1 cellular context compared by ENCODE assay signal in the genomic region with DNA sequence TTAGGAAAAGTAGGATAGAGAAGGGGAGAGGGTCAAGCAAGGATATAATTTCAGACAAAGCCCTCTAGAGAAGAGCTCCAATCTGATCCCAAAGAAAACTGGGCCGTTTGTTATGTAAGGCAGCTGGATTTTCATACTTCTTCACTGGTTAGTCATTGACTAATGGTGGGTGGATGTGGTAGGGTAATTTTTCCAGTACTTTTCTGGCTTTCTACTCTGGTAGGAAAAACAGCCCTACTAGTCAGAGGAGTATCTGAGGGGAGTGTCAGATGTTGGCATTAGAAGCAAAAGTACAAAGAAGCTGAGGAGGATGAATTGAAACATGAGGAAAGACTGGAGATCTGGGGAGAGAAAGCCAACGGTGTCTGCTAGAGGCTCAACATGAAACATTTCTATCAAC.
TF ChIP-seq lines count a peak whose summit lies in the region.

No MANE protein-coding gene starts in this region.

TF ChIP-seq in HCT116, 20 proteins besides CTCF, POLR2A, EP300 and RAD21 (continued from another document):
- TF ChIP-seq, protein P1, sequence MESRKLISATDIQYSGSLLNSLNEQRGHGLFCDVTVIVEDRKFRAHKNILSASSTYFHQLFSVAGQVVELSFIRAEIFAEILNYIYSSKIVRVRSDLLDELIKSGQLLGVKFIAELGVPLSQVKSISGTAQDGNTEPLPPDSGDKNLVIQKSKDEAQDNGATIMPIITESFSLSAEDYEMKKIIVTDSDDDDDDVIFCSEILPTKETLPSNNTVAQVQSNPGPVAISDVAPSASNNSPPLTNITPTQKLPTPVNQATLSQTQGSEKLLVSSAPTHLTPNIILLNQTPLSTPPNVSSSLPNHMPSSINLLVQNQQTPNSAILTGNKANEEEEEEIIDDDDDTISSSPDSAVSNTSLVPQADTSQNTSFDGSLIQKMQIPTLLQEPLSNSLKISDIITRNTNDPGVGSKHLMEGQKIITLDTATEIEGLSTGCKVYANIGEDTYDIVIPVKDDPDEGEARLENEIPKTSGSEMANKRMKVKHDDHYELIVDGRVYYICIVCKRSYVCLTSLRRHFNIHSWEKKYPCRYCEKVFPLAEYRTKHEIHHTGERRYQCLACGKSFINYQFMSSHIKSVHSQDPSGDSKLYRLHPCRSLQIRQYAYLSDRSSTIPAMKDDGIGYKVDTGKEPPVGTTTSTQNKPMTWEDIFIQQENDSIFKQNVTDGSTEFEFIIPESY (IDR thresholded peaks at IDR 0.05; ENCODE audit: extremely low read depth, insufficient replicate concordance, low read length), result no peak
- TF ChIP-seq, protein P2, sequence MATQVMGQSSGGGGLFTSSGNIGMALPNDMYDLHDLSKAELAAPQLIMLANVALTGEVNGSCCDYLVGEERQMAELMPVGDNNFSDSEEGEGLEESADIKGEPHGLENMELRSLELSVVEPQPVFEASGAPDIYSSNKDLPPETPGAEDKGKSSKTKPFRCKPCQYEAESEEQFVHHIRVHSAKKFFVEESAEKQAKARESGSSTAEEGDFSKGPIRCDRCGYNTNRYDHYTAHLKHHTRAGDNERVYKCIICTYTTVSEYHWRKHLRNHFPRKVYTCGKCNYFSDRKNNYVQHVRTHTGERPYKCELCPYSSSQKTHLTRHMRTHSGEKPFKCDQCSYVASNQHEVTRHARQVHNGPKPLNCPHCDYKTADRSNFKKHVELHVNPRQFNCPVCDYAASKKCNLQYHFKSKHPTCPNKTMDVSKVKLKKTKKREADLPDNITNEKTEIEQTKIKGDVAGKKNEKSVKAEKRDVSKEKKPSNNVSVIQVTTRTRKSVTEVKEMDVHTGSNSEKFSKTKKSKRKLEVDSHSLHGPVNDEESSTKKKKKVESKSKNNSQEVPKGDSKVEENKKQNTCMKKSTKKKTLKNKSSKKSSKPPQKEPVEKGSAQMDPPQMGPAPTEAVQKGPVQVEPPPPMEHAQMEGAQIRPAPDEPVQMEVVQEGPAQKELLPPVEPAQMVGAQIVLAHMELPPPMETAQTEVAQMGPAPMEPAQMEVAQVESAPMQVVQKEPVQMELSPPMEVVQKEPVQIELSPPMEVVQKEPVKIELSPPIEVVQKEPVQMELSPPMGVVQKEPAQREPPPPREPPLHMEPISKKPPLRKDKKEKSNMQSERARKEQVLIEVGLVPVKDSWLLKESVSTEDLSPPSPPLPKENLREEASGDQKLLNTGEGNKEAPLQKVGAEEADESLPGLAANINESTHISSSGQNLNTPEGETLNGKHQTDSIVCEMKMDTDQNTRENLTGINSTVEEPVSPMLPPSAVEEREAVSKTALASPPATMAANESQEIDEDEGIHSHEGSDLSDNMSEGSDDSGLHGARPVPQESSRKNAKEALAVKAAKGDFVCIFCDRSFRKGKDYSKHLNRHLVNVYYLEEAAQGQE (IDR thresholded peaks at IDR 0.05; ENCODE audit: low read depth), result no peak
- no peak for TF ChIP-seq ZFX (IDR thresholded peaks at IDR 0.05)
